Comparison of ENCODE assay signal across 21 cellular contexts in genomic region chr1:22370190-22370498, GRCh38.
"Had no signal": no experiment of that assay in that cellular context is flagged by ENCODE, and none has a peak within 500 bp of the region (broad histone marks: within the 10 kb centered on the region; RNA-seq: fewer than 3 reads in every experiment).

No MANE protein-coding gene starts in this region.

- ATAC-seq: SK-N-SH treated with all-trans-retinoic acid at 6 μM for 48 hours had no signal

- FAIRE-seq: RCC 7860 had no signal

- DNase-seq: IMR-90, KBM-7, MV-4-11, NCI-H1092, NCI-H1105 treated with DMSO at 0.1 percent for 48 hours, NCI-H1417 treated with DMSO at 0.1 percent for 48 hours, NCI-H146, NCI-H1694 treated with DMSO at 0.1 percent for 48 hours, NCI-H1930, NCI-H2081, NCI-H2107, NCI-H226, NCI-H446, NCI-H510A, NCI-H524 treated with DMSO at 0.1 percent for 48 hours, NCI-H69, NCI-H774, Right ventricle myocardium superior, RPMI8226 had no signal
